Comparison of ENCODE assay signal across 12 cellular contexts in genomic region chr5:673837-674629, GRCh38. TPM values are rescaled to one million over a fixed set of nuclear protein-coding genes. Genes with fewer than 3 reads are reported as not detected.
A peak's percentile ranks its signal among the peaks of the same experiment; 100 is the strongest.
DNase-seq lines count a peak whose midpoint lies in the region; ATAC-seq and TF ChIP-seq lines count a peak whose summit lies in the region.
"Had no signal": no experiment of that assay in that cellular context is flagged by ENCODE, and none has a peak within 500 bp of the region (broad histone marks: within the 10 kb centered on the region; RNA-seq: fewer than 3 reads in every experiment).

No MANE protein-coding gene starts in this region.

- H3K27ac ChIP-seq in psoas muscle: peak overlapping the region; percentile 64

- no peaks in the 10 kb centered on the region for H3K36me3 ChIP-seq in psoas muscle (ENCODE audit: insufficient read depth in 1 of 2, low read depth in 1 of 2)

- no peaks in the 10 kb centered on the region for H3K27me3 ChIP-seq in psoas muscle (ENCODE audit: insufficient read depth in 3 of 3, low read length in 2 of 3)

- ATAC-seq in Right ventricle myocardium superior (ENCODE audit: poor library complexity) (peak; percentile 67), psoas muscle (peak; percentile 62 to 86 (median 84)), GM18861 (IDR thresholded peaks at IDR 0.05; ENCODE audit: unreplicated experiment) (no peak)
- ATAC-seq: CD8-positive, alpha-beta T cell had no signal

- no peak overlapping the region for H3K4me3 ChIP-seq in psoas muscle

- 19 to 48% (median 20%) methylated on average over 24 to 27 of the region's 27 CpGs for WGBS in psoas muscle, 3 donors

- peaks cover 36% of the 10 kb centered on the region for H3K4me1 ChIP-seq in psoas muscle

- DNase-seq in COLO668 (lab: John Stamatoyannopoulos, UW; ENCODE audit: unreplicated experiment): peak; percentile 38
- DNase-seq in NCI-H69 (lab: John Stamatoyannopoulos, UW): peak; percentile 30
- DNase-seq in Right ventricle myocardium superior: peak; percentile 73
- DNase-seq in psoas muscle: peak; percentile 44 to 84
- DNase-seq in medulla oblongata (ENCODE audit: extremely low spot score): no peak
- no peak for DNase-seq in NCI-H510A (lab: John Stamatoyannopoulos, UW)
- DNase-seq in NCI-H2196 treated with DMSO at 0.1 percent for 48 hours (lab: John Stamatoyannopoulos, UW; ENCODE audit: unreplicated experiment): no peak
- DNase-seq: activated naive CD4-positive, alpha-beta T cell treated with anti-CD3 and anti-CD28 coated beads for 36 hours; NCI-H2107; SHP77 treated with DMSO at 0.1 percent for 48 hours had no signal

- TF ChIP-seq CTCF in psoas muscle (IDR thresholded peaks at IDR 0.05): peak; percentile 7

- H3K9me3 ChIP-seq in psoas muscle: no peaks in the 10 kb centered on the region

- intact Hi-C loops in Right ventricle myocardium superior (cut with DNase I) (loop anchor here (2.0 kb wide), 1 partner anchor 231 kb away; no protein-coding TSS in a partner anchor), psoas muscle (cut with DNase I) (loop anchor here in 1 of 2 donors (2.0 kb wide), 1 partner anchor 229 kb away; no protein-coding TSS in a partner anchor)

RNA-seq across cellular contexts. Expression of gene TPPP, which starts 19.1 kb away (rescaled TPM):
- 39.7 TPM for total RNA-seq in Right ventricle myocardium superior
- 10 to 100 TPM in 1 of 4 donors, 1 to 10 TPM in 3; 3.1 to 11.0 (median 5.3) TPM for total RNA-seq in psoas muscle
- 1 to 10 TPM; 1.8 to 3.3 (median 2.0) TPM for polyA plus RNA-seq in psoas muscle

Comparison
In these comparisons a context has a peak if more than half of its experiments do, and no peak if none do; other contexts are left out.
1. DNase-seq: peak in COLO668 (single experiment), NCI-H69 (single experiment), Right ventricle myocardium superior (single experiment) and psoas muscle (2 of 2); none in medulla oblongata (single experiment), NCI-H510A (single experiment) and NCI-H2196 treated with DMSO at 0.1 percent for 48 hours (single experiment).